Comparison of ENCODE assay signal across 13 cellular contexts in the genomic region with DNA sequence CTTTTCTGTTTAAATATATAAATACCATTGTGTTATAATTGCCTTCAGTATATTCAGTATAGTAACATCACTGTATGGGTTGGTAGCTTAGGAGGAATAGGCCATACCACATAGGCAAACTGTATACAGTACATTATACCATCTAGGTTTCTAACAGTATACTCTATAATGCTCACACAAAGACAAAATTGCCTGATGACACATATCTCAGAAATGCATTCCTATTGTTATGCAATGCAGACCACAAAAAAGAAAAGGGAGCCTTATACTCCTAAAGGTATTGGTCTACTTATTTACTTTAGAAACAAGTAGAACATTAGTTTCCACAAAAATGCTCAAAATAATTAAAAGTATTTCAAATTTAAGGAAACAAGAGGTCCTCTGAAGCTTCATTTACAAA. TPM values are rescaled to one million over a fixed set of nuclear protein-coding genes. Genes with fewer than 3 reads are reported as not detected.
DNase-seq lines count a peak whose midpoint lies in the region; ATAC-seq, FAIRE-seq and TF ChIP-seq lines count a peak whose summit lies in the region.
"Had no signal": no experiment of that assay in that cellular context is flagged by ENCODE, and none has a peak within 500 bp of the region (broad histone marks: within the 10 kb centered on the region; RNA-seq: fewer than 3 reads in every experiment).

No MANE protein-coding gene starts in this region.

- BruUV-seq in PC-3 (replicated peaks; lab: Mats Ljungman, UMichigan) = no TSS peak

- DNase-seq in EL = peak; percentile 68
- DNase-seq in PC-3 = peak; percentile 74
- peak; percentile 78 for DNase-seq in choroid plexus epithelial cell (ENCODE audit: low read depth)
- no peak for DNase-seq in left lung
- no peak for DNase-seq in WTC11 (ENCODE audit: low spot score)
- no peak for DNase-seq in D721Med (ENCODE audit: insufficient read length, low spot score)
- DNase-seq in posterior vena cava (ENCODE audit: low spot score) = no peak
- DNase-seq: dorsolateral prefrontal cortex, heart left ventricle, OCI-M1 had no signal

- H3K36me3 Mint-ChIP-seq in WTC11 = peaks cover 57% of the 10 kb centered on the region

- no peak overlapping the region for H3K27ac Mint-ChIP-seq in WTC11

- H3K4me2 ChIP-seq in PC-3 (ENCODE audit: low read length) = no peak overlapping the region

- no peaks in the 10 kb centered on the region for H3K9me2 ChIP-seq in PC-3 (replicated peaks; ENCODE audit: low read length)

- no peaks in the 10 kb centered on the region for H3K4me1 Mint-ChIP-seq in WTC11

- 0 out of 2 replicates have a peak, but pooled peaks cover 6% of the 10 kb centered on the region for H4K20me1 ChIP-seq in PC-3 (ENCODE audit: low read length)

- peaks cover 6% of the 10 kb centered on the region; the same call in 1 of the 2 replicates for H3K79me2 ChIP-seq in PC-3 (ENCODE audit: low read length)

- H3K9ac ChIP-seq in PC-3 (ENCODE audit: low read length) = no peak overlapping the region

- H3K4me1 ChIP-seq in PC-3 (ENCODE audit: insufficient read depth, low read length) (peaks cover 12% of the 10 kb centered on the region), left lung (no peaks in the 10 kb centered on the region)
- H3K4me1 ChIP-seq: suprapubic skin had no signal

- H3K27ac ChIP-seq in PC-3 (ENCODE audit: low read length) (no peak overlapping the region), left lung (no peak overlapping the region)
- H3K27ac ChIP-seq: dorsolateral prefrontal cortex, heart left ventricle, suprapubic skin had no signal

- no peak overlapping the region for H3K4me3 Mint-ChIP-seq in WTC11
- H3K4me3 Mint-ChIP-seq: activated naive CD8-positive, alpha-beta T cell had no signal

- H3K27me3 ChIP-seq in PC-3 (ENCODE audit: low read length) = no peaks in the 10 kb centered on the region
- H3K27me3 ChIP-seq in left lung = no peaks in the 10 kb centered on the region
- H3K27me3 ChIP-seq: dorsolateral prefrontal cortex, heart left ventricle, suprapubic skin had no signal

- intact Hi-C loops in PC-3 (cut with micrococcal nuclease) = loop anchor here (5.0 kb wide), 1 partner anchor 36 kb away; no protein-coding TSS in a partner anchor
- intact Hi-C loops in left lung (cut with DNase I) = no loop called here
- intact Hi-C loops in posterior vena cava (cut with DNase I) = no loop called here

- no peaks in the 10 kb centered on the region for H3K9me3 ChIP-seq in PC-3 (ENCODE audit: low read length)
- no peaks in the 10 kb centered on the region for H3K9me3 ChIP-seq in left lung
- H3K9me3 ChIP-seq: heart left ventricle, suprapubic skin had no signal

- H3K36me3 ChIP-seq in PC-3 (ENCODE audit: low read depth, low read length) (peaks cover 26% of the 10 kb centered on the region), left lung (peaks cover 0 to 87% of the 10 kb centered on the region in 2 donors)

- H2AFZ ChIP-seq in PC-3 (ENCODE audit: low read length) = no peak overlapping the region

- ATAC-seq in PC-3 (peak; percentile 77), left lung (peak; percentile 24), WTC11 (no peak), HG03097 (IDR thresholded peaks at IDR 0.05; ENCODE audit: low FRiP score, unreplicated experiment) (no peak)
- ATAC-seq: heart left ventricle had no signal

- no peaks in the 10 kb centered on the region for H3K9me3 Mint-ChIP-seq in WTC11

- H3F3A ChIP-seq in PC-3 (ENCODE audit: low read length, unreplicated experiment) = no peaks in the 10 kb centered on the region

- no peak for TF ChIP-seq CTCF in PC-3 (conservative IDR thresholded peaks at IDR 0.05; ENCODE audit: low read depth, low read length)
- TF ChIP-seq CTCF in choroid plexus epithelial cell (conservative IDR thresholded peaks at IDR 0.05; ENCODE audit: low read depth, low read length) = no peak
- no peak for TF ChIP-seq CTCF in left lung (IDR thresholded peaks at IDR 0.05)
- TF ChIP-seq CTCF in WTC11 (IDR thresholded peaks at IDR 0.05) = no peak
- no peak for TF ChIP-seq CTCF in D721Med (IDR thresholded peaks at IDR 0.05; ENCODE audit: insufficient read depth, missing control alignments)

- FAIRE-seq in D721Med (lab: Jason Lieb, UNC) = no peak

- H3K4me3 ChIP-seq in PC-3 (ENCODE audit: low read length) (no peak overlapping the region), choroid plexus epithelial cell (ENCODE audit: low read depth, low read length) (no peak overlapping the region), left lung (no peak overlapping the region)
- H3K4me3 ChIP-seq: dorsolateral prefrontal cortex, heart left ventricle, suprapubic skin had no signal

- H3K27me3 Mint-ChIP-seq in WTC11 (ENCODE audit: low read depth) = no peaks in the 10 kb centered on the region
- H3K27me3 Mint-ChIP-seq: activated naive CD8-positive, alpha-beta T cell had no signal

- POLR2A ChIA-PET in PC-3 (lab: Charles Lee; ENCODE audit: unreplicated experiment) = no interaction called here
- POLR2A ChIA-PET in WTC11 (lab: Charles Lee) = no interaction called here

- CTCF ChIA-PET in PC-3 (lab: Charles Lee) = no interaction called here
- CTCF ChIA-PET in WTC11 (lab: Charles Lee) = no interaction called here

TF ChIP-seq in WTC11, 78 proteins besides CTCF, POLR2A, EP300 and RAD21:
- TF ChIP-seq, protein P1, sequence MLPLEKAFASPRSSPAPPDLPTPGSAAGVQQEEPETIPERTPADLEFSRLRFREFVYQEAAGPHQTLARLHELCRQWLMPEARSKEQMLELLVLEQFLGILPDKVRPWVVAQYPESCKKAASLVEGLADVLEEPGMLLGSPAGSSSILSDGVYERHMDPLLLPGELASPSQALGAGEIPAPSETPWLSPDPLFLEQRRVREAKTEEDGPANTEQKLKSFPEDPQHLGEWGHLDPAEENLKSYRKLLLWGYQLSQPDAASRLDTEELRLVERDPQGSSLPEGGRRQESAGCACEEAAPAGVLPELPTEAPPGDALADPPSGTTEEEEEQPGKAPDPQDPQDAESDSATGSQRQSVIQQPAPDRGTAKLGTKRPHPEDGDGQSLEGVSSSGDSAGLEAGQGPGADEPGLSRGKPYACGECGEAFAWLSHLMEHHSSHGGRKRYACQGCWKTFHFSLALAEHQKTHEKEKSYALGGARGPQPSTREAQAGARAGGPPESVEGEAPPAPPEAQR (CRISPR knock-in tag; IDR thresholded peaks at IDR 0.05) = no peak

RNA-seq across cellular contexts. Expression of a gene that starts 47.9 kb away (rescaled TPM):
- total RNA-seq in PC-3 (2014; rRNA removed) = 22.0 and 22.5 TPM in 2 replicates
- total RNA-seq in left lung = 10 to 100 TPM; 14.3 to 18.0 TPM
- total RNA-seq in WTC11 (2021) = 34.0 to 41.1 TPM (median 35.0 TPM) in 3 replicates
- total RNA-seq in posterior vena cava = 10 to 100 TPM in 1 of 2 donors, 1 to 10 TPM in 1; 9.9 to 13.5 TPM

Comparison
In these comparisons a context has a peak if more than half of its experiments do, and no peak if none do; other contexts are left out.
1. DNase-seq: peak in EL (single experiment), PC-3 (single experiment) and choroid plexus epithelial cell (single experiment); none in left lung (0 of 2), WTC11 (single experiment), D721Med (single experiment) and posterior vena cava (single experiment).
2. ATAC-seq: peak in PC-3 (single experiment) and left lung (single experiment); none in WTC11 (single experiment) and HG03097 (single experiment).